13 cellular contexts compared by ENCODE assay signal in genomic region chr3:52893723-52894122, GRCh38. TPM values are rescaled to one million over a fixed set of nuclear protein-coding genes. Genes with fewer than 3 reads are reported as not detected.
DNase-seq lines count a peak whose midpoint lies in the region; ATAC-seq, FAIRE-seq and TF ChIP-seq lines count a peak whose summit lies in the region.
"Had no signal": no experiment of that assay in that cellular context is flagged by ENCODE, and none has a peak within 500 bp of the region (broad histone marks: within the 10 kb centered on the region; RNA-seq: fewer than 3 reads in every experiment).

No MANE protein-coding gene starts in this region.

- TF ChIP-seq CTCF in pancreas (IDR thresholded peaks at IDR 0.05): no peak

- peak; percentile 48 to 69 (median 64) for ATAC-seq in pancreas

- peak overlapping the region; percentile 57 for H3K4me3 Mint-ChIP-seq in dendritic cell treated with granulocyte-macrophage colony-stimulating factor and Interleukin-4, amounts not matched to agents 40 ng/mL and 50 ng/mL, for 4 days

- no peaks in the 10 kb centered on the region for H3K27me3 Mint-ChIP-seq in dendritic cell treated with granulocyte-macrophage colony-stimulating factor and Interleukin-4, amounts not matched to agents 40 ng/mL and 50 ng/mL, for 4 days

- DNase-seq in Ammon's horn (ENCODE audit: low spot score) (peak; percentile 32), pancreas (peak in 5 of 6 donors; percentile 49 to 73 (median 70)), NCI-H345 treated with DMSO at 0.1 percent for 48 hours (lab: John Stamatoyannopoulos, UW; ENCODE audit: unreplicated experiment) (no peak), GM19238 (ENCODE audit: insufficient read length, low spot score) (no peak), NCI-H2081 treated with DMSO at 0.1 percent for 48 hours (lab: John Stamatoyannopoulos, UW) (no peak)
- DNase-seq in effector CD8-positive, alpha-beta T cell (lab: John Stamatoyannopoulos, UW): no peak
- DNase-seq: NCI-H1092; PC-9; stimulated activated naive CD4-positive, alpha-beta T cell treated with Interleukin-2 at 50 U/mL for 16 hours; WERI-Rb-1 had no signal

- H3K36me3 ChIP-seq in KOPT-K1 (ENCODE audit: insufficient read depth, low read length) (no peaks in the 10 kb centered on the region), pancreas (no peaks in the 10 kb centered on the region)

- H3K27ac ChIP-seq in KOPT-K1 (ENCODE audit: low read depth, low read length, poor library complexity, severe bottlenecking): peak overlapping the region; percentile 27
- peak overlapping the region in 2 of 4 donors; percentile 50 to 72 for H3K27ac ChIP-seq in pancreas
- H3K27ac ChIP-seq: PC-9, WERI-Rb-1 had no signal

- no peaks in the 10 kb centered on the region for H3K9me3 Mint-ChIP-seq in dendritic cell treated with granulocyte-macrophage colony-stimulating factor and Interleukin-4, amounts not matched to agents 40 ng/mL and 50 ng/mL, for 4 days

- H3K4me3 ChIP-seq in pancreas: no peak overlapping the region
- H3K4me3 ChIP-seq: lung, PC-9 had no signal

- intact Hi-C loops in dendritic cell treated with granulocyte-macrophage colony-stimulating factor and Interleukin-4, amounts not matched to agents 40 ng/mL and 50 ng/mL, for 4 days (cut with micrococcal nuclease): no loop called here
- intact Hi-C loops in pancreas (cut with DNase I): no loop called here

- no peaks in the 10 kb centered on the region for H3K27me3 ChIP-seq in pancreas

- H3K36me3 Mint-ChIP-seq in dendritic cell treated with granulocyte-macrophage colony-stimulating factor and Interleukin-4, amounts not matched to agents 40 ng/mL and 50 ng/mL, for 4 days (ENCODE audit: low read depth): peaks cover 36% of the 10 kb centered on the region

- peak overlapping the region; percentile 85 for H3K27ac Mint-ChIP-seq in dendritic cell treated with granulocyte-macrophage colony-stimulating factor and Interleukin-4, amounts not matched to agents 40 ng/mL and 50 ng/mL, for 4 days

- peaks cover 30 to 57% (median 38%) of the 10 kb centered on the region in 3 donors for H3K4me1 ChIP-seq in pancreas

- FAIRE-seq in pancreas (lab: Jason Lieb, UNC): no peak

- no peaks in the 10 kb centered on the region for H3K9me3 ChIP-seq in KOPT-K1 (ENCODE audit: insufficient read depth, low read length, poor library complexity, severe bottlenecking)
- no peaks in the 10 kb centered on the region for H3K9me3 ChIP-seq in pancreas

- peaks cover 77% of the 10 kb centered on the region for H3K4me1 Mint-ChIP-seq in dendritic cell treated with granulocyte-macrophage colony-stimulating factor and Interleukin-4, amounts not matched to agents 40 ng/mL and 50 ng/mL, for 4 days (ENCODE audit: low read depth)

- WGBS in pancreas, 2 donors: 23 to 32% methylated on average over 4 of the region's 4 CpGs

RNA-seq across cellular contexts. Expression of gene STIMATE, which starts 3.6 kb away (rescaled TPM):
- 10 to 100 TPM in 4 of 6 donors, 1 to 10 TPM in 2; 7.7 to 16.0 (median 13.6) TPM for total RNA-seq in pancreas
- polyA plus RNA-seq in pancreas: 10 to 100 TPM in 1 of 2 donors, 1 to 10 TPM in 1; 5.0 to 19.9 TPM

RNA-seq across cellular contexts. Expression of gene MUSTN1, which starts 58.9 kb away (rescaled TPM):
- under 1 TPM in 3 of 6 donors, not detected in 3; 0.42 to 0.55 (median 0.47) TPM for total RNA-seq in pancreas
- polyA plus RNA-seq in pancreas: 10 to 100 TPM; 35.2 to 63.7 TPM
- total RNA-seq: PC-9 had no signal

Comparison
In these comparisons a context has a peak if more than half of its experiments do, and no peak if none do; other contexts are left out.
1. DNase-seq: peak in Ammon's horn (single experiment) and pancreas (5 of 6); none in effector CD8-positive, alpha-beta T cell (single experiment), NCI-H345 treated with DMSO at 0.1 percent for 48 hours (single experiment), GM19238 (single experiment) and NCI-H2081 treated with DMSO at 0.1 percent for 48 hours (single experiment).